In genomic region chr20:45997187-45997586, GRCh38 we compare ENCODE assay signal across 18 cellular contexts. TPM values are rescaled to one million over a fixed set of nuclear protein-coding genes. Genes with fewer than 3 reads are reported as not detected.
A peak's percentile ranks its signal among the peaks of the same experiment; 100 is the strongest.
DNase-seq lines count a peak whose midpoint lies in the region; ATAC-seq and TF ChIP-seq lines count a peak whose summit lies in the region.
"Had no signal": no experiment of that assay in that cellular context is flagged by ENCODE, and none has a peak within 500 bp of the region (broad histone marks: within the 10 kb centered on the region; RNA-seq: fewer than 3 reads in every experiment).

No MANE protein-coding gene starts in this region.

- H3K9me3 Mint-ChIP-seq in CD4-positive, alpha-beta memory T cell, result peaks cover 0 to 2% (median 0%) of the 10 kb centered on the region in 8 donors
- H3K9me3 Mint-ChIP-seq in activated T-helper 17 cell treated with anti-CD3 and anti-CD28 coated beads, Interleukin-2, amount 50 U/mL, for 72 hours, result no peaks in the 10 kb centered on the region
- H3K9me3 Mint-ChIP-seq: H9 had no signal

- H3K9me3 ChIP-seq in A673 (ENCODE audit: low read depth, low read length, poor library complexity, severe bottlenecking) (no peaks in the 10 kb centered on the region), neutrophil (no peaks in the 10 kb centered on the region), Karpas-422 (ENCODE audit: low read length) (no peaks in the 10 kb centered on the region)
- no peaks in the 10 kb centered on the region for H3K9me3 ChIP-seq in CD4-positive, alpha-beta memory T cell (ENCODE audit: control insufficient read depth in 1 of 2, low read length in 2 of 2)
- H3K9me3 ChIP-seq: SK-N-SH had no signal

- no TSS peak for BruUV-seq in A673 (replicated peaks; lab: Mats Ljungman, UMichigan)

- H3K36me3 ChIP-seq in A673 (ENCODE audit: insufficient read depth, low read length, poor library complexity, severe bottlenecking), result no peaks in the 10 kb centered on the region
- H3K36me3 ChIP-seq in CD4-positive, alpha-beta memory T cell (ENCODE audit: insufficient read depth, low read length), result no peaks in the 10 kb centered on the region
- no peaks in the 10 kb centered on the region for H3K36me3 ChIP-seq in neutrophil
- no peaks in the 10 kb centered on the region for H3K36me3 ChIP-seq in Karpas-422 (ENCODE audit: insufficient read depth, low read length)

- no peaks in the 10 kb centered on the region for H3K79me2 ChIP-seq in Karpas-422 (ENCODE audit: low read length)

- H4K20me1 ChIP-seq in Karpas-422 (ENCODE audit: insufficient read depth, low read depth, low read length), result no peaks in the 10 kb centered on the region

- no peak for ATAC-seq in activated T-helper 17 cell treated with anti-CD3 and anti-CD28 coated beads, Interleukin-2, amount 50 U/mL, for 72 hours (replicated peaks)
- ATAC-seq in HG03045 (IDR thresholded peaks at IDR 0.05; ENCODE audit: unreplicated experiment), result no peak
- no peak for ATAC-seq in HG03521 (IDR thresholded peaks at IDR 0.05; ENCODE audit: unreplicated experiment)

- peaks cover 36 to 72% (median 56%) of the 10 kb centered on the region in 4 donors for H3K4me1 Mint-ChIP-seq in CD4-positive, alpha-beta memory T cell
- peaks cover 30% of the 10 kb centered on the region for H3K4me1 Mint-ChIP-seq in activated T-helper 17 cell treated with anti-CD3 and anti-CD28 coated beads, Interleukin-2, amount 50 U/mL, for 72 hours

- H3K4me3 ChIP-seq in A673 (ENCODE audit: low read depth, low read length, poor library complexity, severe bottlenecking) (no peak overlapping the region), neutrophil (ENCODE audit: low read depth in 1 of 2, low read length in 1 of 2) (peak overlapping the region in 1 of 2 experiments; percentile 62), Karpas-422 (ENCODE audit: low read length) (no peak overlapping the region)
- H3K4me3 ChIP-seq in CD4-positive, alpha-beta memory T cell (ENCODE audit: low read length in 2 of 2), result no peak overlapping the region
- H3K4me3 ChIP-seq: PC-9 had no signal

- no peak overlapping the region for H3K4me2 ChIP-seq in Karpas-422 (ENCODE audit: low read depth, low read length, poor library complexity, severe bottlenecking)
- H3K4me2 ChIP-seq: PC-9, SK-N-SH had no signal

- intact Hi-C loops in A673 (cut with micrococcal nuclease; ENCODE audit: unreplicated experiment), result no loop called here
- intact Hi-C loops in CD4-positive, alpha-beta memory T cell (cut with micrococcal nuclease), result no loop called here

- peaks cover 61% of the 10 kb centered on the region for H3K4me1 ChIP-seq in A673 (ENCODE audit: insufficient read depth, low read length, poor library complexity, severe bottlenecking)
- peaks cover 61% of the 10 kb centered on the region for H3K4me1 ChIP-seq in CD4-positive, alpha-beta memory T cell (ENCODE audit: insufficient read depth, low read length)
- H3K4me1 ChIP-seq in neutrophil (ENCODE audit: control insufficient read depth in 1 of 2, insufficient read depth in 1 of 2, low read depth in 1 of 2, low read length in 1 of 2), result peaks cover 96 to 99% of the 10 kb centered on the region in 2 experiments
- H3K4me1 ChIP-seq in Karpas-422 (ENCODE audit: low read length), result no peaks in the 10 kb centered on the region

- POLR2A ChIA-PET in A673 (lab: Charles Lee; ENCODE audit: low non-redundant PET), result no interaction called here
- POLR2A ChIA-PET in CD4-positive, alpha-beta memory T cell (lab: Charles Lee; ENCODE audit: partially characterized antibody), result no interaction called here

- no peaks in the 10 kb centered on the region for H3K36me3 Mint-ChIP-seq in CD4-positive, alpha-beta memory T cell
- H3K36me3 Mint-ChIP-seq in activated T-helper 17 cell treated with anti-CD3 and anti-CD28 coated beads, Interleukin-2, amount 50 U/mL, for 72 hours (ENCODE audit: low read depth), result no peaks in the 10 kb centered on the region

- H2AFZ ChIP-seq in Karpas-422 (ENCODE audit: low read length), result no peak overlapping the region
- H2AFZ ChIP-seq: PC-9 had no signal

- no peak for TF ChIP-seq CTCF in A673 (conservative IDR thresholded peaks at IDR 0.05; ENCODE audit: low read depth, low read length)
- TF ChIP-seq CTCF in neutrophil (IDR thresholded peaks at IDR 0.05), result no peak

- CTCF ChIA-PET in A673 (lab: Charles Lee), result no interaction called here
- CTCF ChIA-PET in CD4-positive, alpha-beta memory T cell (lab: Charles Lee; ENCODE audit: partially characterized antibody), result interaction anchor here (1.0 to 6.4 kb wide), 4 partner anchors 8 to 175 kb away, joined by 3 to 47 read pairs (median 24); no protein-coding TSS in a partner anchor

- H3K27ac ChIP-seq in A673 (ENCODE audit: low read depth, low read length, poor library complexity, severe bottlenecking) (peak overlapping the region; percentile 20), neutrophil (peak overlapping the region; percentile 97), Karpas-422 (ENCODE audit: low read length) (no peak overlapping the region)
- H3K27ac ChIP-seq in CD4-positive, alpha-beta memory T cell (ENCODE audit: low read depth, low read length), result no peak overlapping the region
- H3K27ac ChIP-seq: PC-9 had no signal

- H3K4me3 Mint-ChIP-seq in CD4-positive, alpha-beta memory T cell, result peak overlapping the region in 1 of 8 donors; percentile 55
- peak overlapping the region; percentile 22 for H3K4me3 Mint-ChIP-seq in activated T-helper 17 cell treated with anti-CD3 and anti-CD28 coated beads, Interleukin-2, amount 50 U/mL, for 72 hours
- H3K4me3 Mint-ChIP-seq: H9 had no signal

- no peak overlapping the region for H3K9ac ChIP-seq in Karpas-422 (ENCODE audit: low read length)
- H3K9ac ChIP-seq: SK-N-SH had no signal

- H3K27me3 Mint-ChIP-seq in CD4-positive, alpha-beta memory T cell, result no peaks in the 10 kb centered on the region
- H3K27me3 Mint-ChIP-seq in activated T-helper 17 cell treated with anti-CD3 and anti-CD28 coated beads, Interleukin-2, amount 50 U/mL, for 72 hours, result no peaks in the 10 kb centered on the region

- H3K9me2 ChIP-seq in Karpas-422 (replicated peaks; ENCODE audit: insufficient read depth, low read length), result no peaks in the 10 kb centered on the region
- H3K9me2 ChIP-seq: SK-N-SH had no signal

- DNase-seq in A673 (ENCODE audit: low spot score), result peak; percentile 64
- DNase-seq in CD4-positive, alpha-beta memory T cell, result no peak
- no peak for DNase-seq in Karpas-422
- DNase-seq: ACHN, DMS 273 treated with DMSO at 0.1 percent for 48 hours, H9, IMR-90, NCI-H1417 treated with DMSO at 0.1 percent for 48 hours, NCI-H2081 treated with DMSO at 0.1 percent for 48 hours, NCI-H345, NCI-H526 treated with DMSO at 0.1 percent for 48 hours, PC-9, SK-N-SH had no signal

- no peaks in the 10 kb centered on the region for H3K27me3 ChIP-seq in A673 (replicated peaks; ENCODE audit: insufficient read depth, low read depth, low read length, poor library complexity)
- no peaks in the 10 kb centered on the region for H3K27me3 ChIP-seq in CD4-positive, alpha-beta memory T cell (ENCODE audit: insufficient read depth, low read length)
- H3K27me3 ChIP-seq in neutrophil, result no peaks in the 10 kb centered on the region
- H3K27me3 ChIP-seq in Karpas-422 (ENCODE audit: low read length), result no peaks in the 10 kb centered on the region

- H3K27ac Mint-ChIP-seq in CD4-positive, alpha-beta memory T cell, result peak overlapping the region in 4 of 7 donors; percentile 1 to 62 (median 43)
- H3K27ac Mint-ChIP-seq in activated T-helper 17 cell treated with anti-CD3 and anti-CD28 coated beads, Interleukin-2, amount 50 U/mL, for 72 hours, result peak overlapping the region; percentile 37
- H3K27ac Mint-ChIP-seq: H9 had no signal

RNA-seq across cellular contexts. Expression of gene MMP9, which starts 11.5 kb away (rescaled TPM):
- total RNA-seq in A673 (2021), result 2.4 and 2.8 TPM in 2 replicates
- total RNA-seq in CD4-positive, alpha-beta memory T cell, result 10 to 100 TPM; 32.9 to 35.3 TPM
- polyA plus RNA-seq in CD4-positive, alpha-beta memory T cell, result not detected
- not detected for total RNA-seq in activated T-helper 17 cell treated with anti-CD3 and anti-CD28 coated beads, Interleukin-2, amount 50 U/mL, for 72 hours
- total RNA-seq in Karpas-422 (2014; rRNA removed; shearing (Covaris generic); ENCODE audit: low replicate concordance), result not detected in 2 replicates
- total RNA-seq: HT-29, PC-9 had no signal

RNA-seq across cellular contexts. Expression of gene ZNF335, which starts 25.2 kb away (rescaled TPM):
- total RNA-seq in A673 (2021), result 31.9 and 32.9 TPM in 2 replicates
- 10 to 100 TPM; 62.5 to 63.2 TPM for total RNA-seq in CD4-positive, alpha-beta memory T cell
- 10 to 100 TPM in 1 of 2 donors, 1 to 10 TPM in 1; 6.4 to 16.5 TPM for polyA plus RNA-seq in CD4-positive, alpha-beta memory T cell
- 10 to 100 TPM; 46.0 to 53.9 TPM for total RNA-seq in activated T-helper 17 cell treated with anti-CD3 and anti-CD28 coated beads, Interleukin-2, amount 50 U/mL, for 72 hours
- 13.2 and 20.3 TPM in 2 replicates for total RNA-seq in Karpas-422 (2014; rRNA removed; shearing (Covaris generic); ENCODE audit: low replicate concordance)

RNA-seq across cellular contexts. Expression of gene SLC12A5, which starts 31.8 kb away (rescaled TPM):
- 20.0 and 20.9 TPM in 2 replicates for total RNA-seq in A673 (2021)
- not detected for total RNA-seq in CD4-positive, alpha-beta memory T cell
- polyA plus RNA-seq in CD4-positive, alpha-beta memory T cell, result not detected
- total RNA-seq in activated T-helper 17 cell treated with anti-CD3 and anti-CD28 coated beads, Interleukin-2, amount 50 U/mL, for 72 hours, result under 1 TPM in 1 of 2 donors, not detected in 1; 0.61 TPM
- not detected in 2 replicates for total RNA-seq in Karpas-422 (2014; rRNA removed; shearing (Covaris generic); ENCODE audit: low replicate concordance)
- total RNA-seq: HT-29, IMR-90 had no signal

Comparison
In these comparisons a context has a peak if more than half of its experiments do, and no peak if none do; other contexts are left out.
1. H3K27ac ChIP-seq: peak in A673 (single experiment) and neutrophil (single experiment); none in CD4-positive, alpha-beta memory T cell (single experiment) and Karpas-422 (single experiment).
2. RNA of gene SLC12A5, which starts 31.8 kb away (total RNA-seq): 20.0 to 20.9 TPM in A673; 0.61 TPM in activated T-helper 17 cell treated with anti-CD3 and anti-CD28 coated beads, Interleukin-2, amount 50 U/mL, for 72 hours, not detected in CD4-positive, alpha-beta memory T cell and not detected in Karpas-422; every median in the first group is over 10 times any median in the second.